ENCODE assay signal across 1 cellular context in the genomic region with DNA sequence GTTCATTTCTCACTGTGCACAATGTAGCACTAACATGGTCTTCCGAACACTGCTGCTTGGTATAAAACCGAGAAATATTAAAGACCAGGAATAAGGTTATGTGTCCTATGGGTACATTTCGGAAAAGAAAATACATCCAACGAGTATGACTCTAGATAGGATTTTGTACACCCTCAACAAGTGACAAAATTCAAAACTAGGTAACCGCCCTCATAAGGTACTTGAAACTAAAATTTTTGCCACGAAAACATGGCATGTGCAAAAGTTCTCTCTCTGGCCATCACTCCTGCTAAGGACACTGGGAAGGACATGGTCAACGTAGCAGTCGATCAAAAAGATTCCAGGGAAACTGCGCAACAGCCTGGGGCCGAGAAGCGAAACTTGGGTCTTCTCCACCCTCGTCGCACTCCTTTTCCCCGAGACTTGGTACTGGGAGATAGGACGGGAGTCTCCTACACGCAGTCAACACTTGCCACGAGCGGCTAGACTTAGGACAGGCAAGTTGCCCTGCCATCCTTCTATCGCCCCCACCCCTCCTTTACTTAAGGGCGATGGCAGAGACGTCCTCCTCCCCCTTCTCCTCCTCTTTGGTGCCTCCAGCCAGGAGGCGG.
TF ChIP-seq lines count a peak whose summit lies in the region.

No MANE protein-coding gene starts in this region.

TF ChIP-seq in HepG2, 621 proteins besides CTCF, POLR2A, EP300 and RAD21 (continued from another document and continues in another):
- TF ChIP-seq PRDM4 (CRISPR knock-in tag; IDR thresholded peaks at IDR 0.05; ENCODE audit: borderline replicate concordance) (no peak), MLLT10 (CRISPR knock-in tag; IDR thresholded peaks at IDR 0.05) (no peak), ZNF572 (CRISPR knock-in tag; IDR thresholded peaks at IDR 0.05) (peak; percentile 14; the same call in 1 of the 2 replicates), ZNF276 (CRISPR knock-in tag; IDR thresholded peaks at IDR 0.05; ENCODE audit: low read depth) (peak; percentile 87; the same call in 1 of the 2 replicates), NCOA1 (CRISPR knock-in tag; IDR thresholded peaks at IDR 0.05) (peak; percentile 77), JUND (CRISPR knock-in tag; IDR thresholded peaks at IDR 0.05) (no peak), ZNF704 (CRISPR knock-in tag; IDR thresholded peaks at IDR 0.05; ENCODE audit: borderline replicate concordance) (0 out of 2 replicates have a peak, but pooled peaks have one; percentile 10), ZNF569 (CRISPR knock-in tag; IDR thresholded peaks at IDR 0.05; ENCODE audit: borderline replicate concordance) (0 out of 2 replicates have a peak, but pooled peaks have one; percentile 5), ZBTB39 (CRISPR knock-in tag; IDR thresholded peaks at IDR 0.05) (peak; percentile 80; the same call in 1 of the 2 replicates), CEBPB (IDR thresholded peaks at IDR 0.05; ENCODE audit: borderline replicate concordance, low read depth, low read length) (peak; percentile 27; the same call in 1 of the 2 replicates), TAF1 (CRISPR knock-in tag; IDR thresholded peaks at IDR 0.05) (no peak; the same call in 1 of the 2 replicates), GMEB1 (CRISPR knock-in tag; IDR thresholded peaks at IDR 0.05; ENCODE audit: borderline replicate concordance) (no peak), MED8 (CRISPR knock-in tag; IDR thresholded peaks at IDR 0.05; ENCODE audit: insufficient replicate concordance) (peak; percentile 12), MED13 (CRISPR knock-in tag; IDR thresholded peaks at IDR 0.05) (peak; percentile 18; the same call in 1 of the 2 replicates)
- TF ChIP-seq, protein P1, sequence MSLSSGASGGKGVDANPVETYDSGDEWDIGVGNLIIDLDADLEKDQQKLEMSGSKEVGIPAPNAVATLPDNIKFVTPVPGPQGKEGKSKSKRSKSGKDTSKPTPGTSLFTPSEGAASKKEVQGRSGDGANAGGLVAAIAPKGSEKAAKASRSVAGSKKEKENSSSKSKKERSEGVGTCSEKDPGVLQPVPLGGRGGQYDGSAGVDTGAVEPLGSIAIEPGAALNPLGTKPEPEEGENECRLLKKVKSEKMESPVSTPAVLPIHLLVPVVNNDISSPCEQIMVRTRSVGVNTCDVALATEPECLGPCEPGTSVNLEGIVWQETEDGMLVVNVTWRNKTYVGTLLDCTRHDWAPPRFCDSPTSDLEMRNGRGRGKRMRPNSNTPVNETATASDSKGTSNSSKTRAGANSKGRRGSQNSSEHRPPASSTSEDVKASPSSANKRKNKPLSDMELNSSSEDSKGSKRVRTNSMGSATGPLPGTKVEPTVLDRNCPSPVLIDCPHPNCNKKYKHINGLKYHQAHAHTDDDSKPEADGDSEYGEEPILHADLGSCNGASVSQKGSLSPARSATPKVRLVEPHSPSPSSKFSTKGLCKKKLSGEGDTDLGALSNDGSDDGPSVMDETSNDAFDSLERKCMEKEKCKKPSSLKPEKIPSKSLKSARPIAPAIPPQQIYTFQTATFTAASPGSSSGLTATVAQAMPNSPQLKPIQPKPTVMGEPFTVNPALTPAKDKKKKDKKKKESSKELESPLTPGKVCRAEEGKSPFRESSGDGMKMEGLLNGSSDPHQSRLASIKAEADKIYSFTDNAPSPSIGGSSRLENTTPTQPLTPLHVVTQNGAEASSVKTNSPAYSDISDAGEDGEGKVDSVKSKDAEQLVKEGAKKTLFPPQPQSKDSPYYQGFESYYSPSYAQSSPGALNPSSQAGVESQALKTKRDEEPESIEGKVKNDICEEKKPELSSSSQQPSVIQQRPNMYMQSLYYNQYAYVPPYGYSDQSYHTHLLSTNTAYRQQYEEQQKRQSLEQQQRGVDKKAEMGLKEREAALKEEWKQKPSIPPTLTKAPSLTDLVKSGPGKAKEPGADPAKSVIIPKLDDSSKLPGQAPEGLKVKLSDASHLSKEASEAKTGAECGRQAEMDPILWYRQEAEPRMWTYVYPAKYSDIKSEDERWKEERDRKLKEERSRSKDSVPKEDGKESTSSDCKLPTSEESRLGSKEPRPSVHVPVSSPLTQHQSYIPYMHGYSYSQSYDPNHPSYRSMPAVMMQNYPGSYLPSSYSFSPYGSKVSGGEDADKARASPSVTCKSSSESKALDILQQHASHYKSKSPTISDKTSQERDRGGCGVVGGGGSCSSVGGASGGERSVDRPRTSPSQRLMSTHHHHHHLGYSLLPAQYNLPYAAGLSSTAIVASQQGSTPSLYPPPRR (CRISPR knock-in tag; IDR thresholded peaks at IDR 0.05; ENCODE audit: borderline replicate concordance), result 0 out of 2 replicates have a peak, but pooled peaks have one; percentile 37
- TF ChIP-seq, protein P2, sequence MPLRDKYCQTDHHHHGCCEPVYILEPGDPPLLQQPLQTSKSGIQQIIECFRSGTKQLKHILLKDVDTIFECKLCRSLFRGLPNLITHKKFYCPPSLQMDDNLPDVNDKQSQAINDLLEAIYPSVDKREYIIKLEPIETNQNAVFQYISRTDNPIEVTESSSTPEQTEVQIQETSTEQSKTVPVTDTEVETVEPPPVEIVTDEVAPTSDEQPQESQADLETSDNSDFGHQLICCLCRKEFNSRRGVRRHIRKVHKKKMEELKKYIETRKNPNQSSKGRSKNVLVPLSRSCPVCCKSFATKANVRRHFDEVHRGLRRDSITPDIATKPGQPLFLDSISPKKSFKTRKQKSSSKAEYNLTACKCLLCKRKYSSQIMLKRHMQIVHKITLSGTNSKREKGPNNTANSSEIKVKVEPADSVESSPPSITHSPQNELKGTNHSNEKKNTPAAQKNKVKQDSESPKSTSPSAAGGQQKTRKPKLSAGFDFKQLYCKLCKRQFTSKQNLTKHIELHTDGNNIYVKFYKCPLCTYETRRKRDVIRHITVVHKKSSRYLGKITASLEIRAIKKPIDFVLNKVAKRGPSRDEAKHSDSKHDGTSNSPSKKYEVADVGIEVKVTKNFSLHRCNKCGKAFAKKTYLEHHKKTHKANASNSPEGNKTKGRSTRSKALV (CRISPR knock-in tag; IDR thresholded peaks at IDR 0.05), result no peak
- TF ChIP-seq, protein P3, sequence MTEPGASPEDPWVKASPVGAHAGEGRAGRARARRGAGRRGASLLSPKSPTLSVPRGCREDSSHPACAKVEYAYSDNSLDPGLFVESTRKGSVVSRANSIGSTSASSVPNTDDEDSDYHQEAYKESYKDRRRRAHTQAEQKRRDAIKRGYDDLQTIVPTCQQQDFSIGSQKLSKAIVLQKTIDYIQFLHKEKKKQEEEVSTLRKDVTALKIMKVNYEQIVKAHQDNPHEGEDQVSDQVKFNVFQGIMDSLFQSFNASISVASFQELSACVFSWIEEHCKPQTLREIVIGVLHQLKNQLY (CRISPR knock-in tag; IDR thresholded peaks at IDR 0.05), result 0 out of 2 replicates have a peak, but pooled peaks have one; percentile 12
- TF ChIP-seq, protein P4, sequence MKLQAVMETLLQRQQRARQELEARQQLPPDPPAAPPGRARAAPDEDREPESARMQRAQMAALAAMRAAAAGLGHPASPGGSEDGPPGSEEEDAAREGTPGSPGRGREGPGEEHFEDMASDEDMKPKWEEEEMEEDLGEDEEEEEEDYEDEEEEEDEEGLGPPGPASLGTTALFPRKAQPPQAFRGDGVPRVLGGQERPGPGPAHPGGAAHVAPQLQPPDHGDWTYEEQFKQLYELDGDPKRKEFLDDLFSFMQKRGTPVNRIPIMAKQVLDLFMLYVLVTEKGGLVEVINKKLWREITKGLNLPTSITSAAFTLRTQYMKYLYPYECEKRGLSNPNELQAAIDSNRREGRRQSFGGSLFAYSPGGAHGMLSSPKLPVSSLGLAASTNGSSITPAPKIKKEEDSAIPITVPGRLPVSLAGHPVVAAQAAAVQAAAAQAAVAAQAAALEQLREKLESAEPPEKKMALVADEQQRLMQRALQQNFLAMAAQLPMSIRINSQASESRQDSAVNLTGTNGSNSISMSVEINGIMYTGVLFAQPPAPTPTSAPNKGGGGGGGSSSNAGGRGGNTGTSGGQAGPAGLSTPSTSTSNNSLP (IDR thresholded peaks at IDR 0.05; ENCODE audit: low read depth, low read length), result 0 out of 2 replicates have a peak, but pooled peaks have one; percentile 3
- TF ChIP-seq, protein P5, sequence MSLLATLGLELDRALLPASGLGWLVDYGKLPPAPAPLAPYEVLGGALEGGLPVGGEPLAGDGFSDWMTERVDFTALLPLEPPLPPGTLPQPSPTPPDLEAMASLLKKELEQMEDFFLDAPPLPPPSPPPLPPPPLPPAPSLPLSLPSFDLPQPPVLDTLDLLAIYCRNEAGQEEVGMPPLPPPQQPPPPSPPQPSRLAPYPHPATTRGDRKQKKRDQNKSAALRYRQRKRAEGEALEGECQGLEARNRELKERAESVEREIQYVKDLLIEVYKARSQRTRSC (CRISPR knock-in tag; IDR thresholded peaks at IDR 0.05; ENCODE audit: low read depth), result peak; percentile 52; the same call in 1 of the 2 replicates
- TF ChIP-seq, protein P6, sequence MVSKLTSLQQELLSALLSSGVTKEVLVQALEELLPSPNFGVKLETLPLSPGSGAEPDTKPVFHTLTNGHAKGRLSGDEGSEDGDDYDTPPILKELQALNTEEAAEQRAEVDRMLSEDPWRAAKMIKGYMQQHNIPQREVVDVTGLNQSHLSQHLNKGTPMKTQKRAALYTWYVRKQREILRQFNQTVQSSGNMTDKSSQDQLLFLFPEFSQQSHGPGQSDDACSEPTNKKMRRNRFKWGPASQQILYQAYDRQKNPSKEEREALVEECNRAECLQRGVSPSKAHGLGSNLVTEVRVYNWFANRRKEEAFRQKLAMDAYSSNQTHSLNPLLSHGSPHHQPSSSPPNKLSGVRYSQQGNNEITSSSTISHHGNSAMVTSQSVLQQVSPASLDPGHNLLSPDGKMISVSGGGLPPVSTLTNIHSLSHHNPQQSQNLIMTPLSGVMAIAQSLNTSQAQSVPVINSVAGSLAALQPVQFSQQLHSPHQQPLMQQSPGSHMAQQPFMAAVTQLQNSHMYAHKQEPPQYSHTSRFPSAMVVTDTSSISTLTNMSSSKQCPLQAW (CRISPR knock-in tag; IDR thresholded peaks at IDR 0.05), result no peak
- TF ChIP-seq, protein P7, sequence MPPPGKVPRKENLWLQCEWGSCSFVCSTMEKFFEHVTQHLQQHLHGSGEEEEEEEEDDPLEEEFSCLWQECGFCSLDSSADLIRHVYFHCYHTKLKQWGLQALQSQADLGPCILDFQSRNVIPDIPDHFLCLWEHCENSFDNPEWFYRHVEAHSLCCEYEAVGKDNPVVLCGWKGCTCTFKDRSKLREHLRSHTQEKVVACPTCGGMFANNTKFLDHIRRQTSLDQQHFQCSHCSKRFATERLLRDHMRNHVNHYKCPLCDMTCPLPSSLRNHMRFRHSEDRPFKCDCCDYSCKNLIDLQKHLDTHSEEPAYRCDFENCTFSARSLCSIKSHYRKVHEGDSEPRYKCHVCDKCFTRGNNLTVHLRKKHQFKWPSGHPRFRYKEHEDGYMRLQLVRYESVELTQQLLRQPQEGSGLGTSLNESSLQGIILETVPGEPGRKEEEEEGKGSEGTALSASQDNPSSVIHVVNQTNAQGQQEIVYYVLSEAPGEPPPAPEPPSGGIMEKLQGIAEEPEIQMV (CRISPR knock-in tag; IDR thresholded peaks at IDR 0.05; ENCODE audit: low read depth), result no peak
